In genomic region chr2:111946294-111947114, GRCh38 we compare ENCODE assay signal across 8 cellular contexts. TPM values are rescaled to one million over a fixed set of nuclear protein-coding genes. Genes with fewer than 3 reads are reported as not detected.
DNase-seq lines count a peak whose midpoint lies in the region; ATAC-seq and TF ChIP-seq lines count a peak whose summit lies in the region.

No MANE protein-coding gene starts in this region.

- no peaks in the 10 kb centered on the region for H3K36me3 ChIP-seq in ACC112 (ENCODE audit: insufficient read depth, low read length)

- H3K27ac Mint-ChIP-seq in MCF 10A (ENCODE audit: low read depth, unreplicated experiment) (no peak overlapping the region), natural killer cell (no peak overlapping the region)
- no peak overlapping the region for H3K27ac Mint-ChIP-seq in activated CD4-positive, alpha-beta memory T cell treated with anti-CD3 and anti-CD28 coated beads, Interleukin-2, amount 10 ng/mL, durations not matched to agents 7 days and 5 days

- H3K4me1 Mint-ChIP-seq in MCF 10A (ENCODE audit: insufficient read depth, unreplicated experiment) (peaks cover 6% of the 10 kb centered on the region), natural killer cell (no peaks in the 10 kb centered on the region)
- H3K4me1 Mint-ChIP-seq in activated CD4-positive, alpha-beta memory T cell treated with anti-CD3 and anti-CD28 coated beads, Interleukin-2, amount 10 ng/mL, durations not matched to agents 7 days and 5 days = no peaks in the 10 kb centered on the region

- ATAC-seq in left colon = peak; percentile 96
- ATAC-seq in natural killer cell = no peak

- peaks cover 57% of the 10 kb centered on the region for H3K27me3 Mint-ChIP-seq in MCF 10A (ENCODE audit: insufficient read depth, unreplicated experiment)
- H3K27me3 Mint-ChIP-seq in natural killer cell (ENCODE audit: low read depth in 2 of 2) = peaks cover 9 to 13% of the 10 kb centered on the region in 2 donors
- peaks cover 13% of the 10 kb centered on the region for H3K27me3 Mint-ChIP-seq in activated CD4-positive, alpha-beta memory T cell treated with anti-CD3 and anti-CD28 coated beads, Interleukin-2, amount 10 ng/mL, durations not matched to agents 7 days and 5 days

- H3K4me3 Mint-ChIP-seq in MCF 10A (ENCODE audit: unreplicated experiment) = no peak overlapping the region
- no peak overlapping the region for H3K4me3 Mint-ChIP-seq in natural killer cell
- no peak overlapping the region for H3K4me3 Mint-ChIP-seq in activated CD4-positive, alpha-beta memory T cell treated with anti-CD3 and anti-CD28 coated beads, Interleukin-2, amount 10 ng/mL, durations not matched to agents 7 days and 5 days

- no peak overlapping the region for H2AFZ ChIP-seq in ACC112 (ENCODE audit: low read length, unreplicated experiment)

- no peaks in the 10 kb centered on the region for H3K9me3 Mint-ChIP-seq in MCF 10A (ENCODE audit: unreplicated experiment)
- H3K9me3 Mint-ChIP-seq in natural killer cell = no peaks in the 10 kb centered on the region
- H3K9me3 Mint-ChIP-seq in activated CD4-positive, alpha-beta memory T cell treated with anti-CD3 and anti-CD28 coated beads, Interleukin-2, amount 10 ng/mL, durations not matched to agents 7 days and 5 days = no peaks in the 10 kb centered on the region

- peaks cover 36% of the 10 kb centered on the region for H3K27me3 ChIP-seq in ACC112 (ENCODE audit: insufficient read depth, low read length)

- H3K36me3 Mint-ChIP-seq in MCF 10A (ENCODE audit: insufficient read depth, unreplicated experiment) (no peaks in the 10 kb centered on the region), natural killer cell (no peaks in the 10 kb centered on the region)
- H3K36me3 Mint-ChIP-seq in activated CD4-positive, alpha-beta memory T cell treated with anti-CD3 and anti-CD28 coated beads, Interleukin-2, amount 10 ng/mL, durations not matched to agents 7 days and 5 days (ENCODE audit: low read depth) = no peaks in the 10 kb centered on the region

- H3K27ac ChIP-seq in ACC112 (ENCODE audit: low read depth, low read length) = peak overlapping the region; percentile 53; the same call in 1 of the 2 replicates

- POLR2A ChIA-PET in MCF 10A (lab: Yijun Ruan, JAX) = interaction anchor here (0.6 to 2.4 kb wide), 10 partner anchors 12 to 1337 kb away, joined by 3 to 6 read pairs (median 4); partner anchors contain the start of genes ANAPC1 and TMEM87B
- POLR2A ChIA-PET in activated CD4-positive, alpha-beta memory T cell treated with anti-CD3 and anti-CD28 coated beads, Interleukin-2, amount 10 ng/mL, durations not matched to agents 7 days and 5 days (lab: Charles Lee) = no interaction called here

- intact Hi-C loops in MCF 10A (cut with micrococcal nuclease) (no loop called here), left colon (cut with DNase I, micrococcal nuclease) (no loop called here), natural killer cell (cut with micrococcal nuclease) (no loop called here)

- TF ChIP-seq CTCF in MCF 10A (IDR thresholded peaks at IDR 0.05; ENCODE audit: unreplicated experiment) (no peak), natural killer cell (IDR thresholded peaks at IDR 0.05) (no peak)

- no peak overlapping the region for H3K4me3 ChIP-seq in ACC112 (ENCODE audit: low read depth, low read length)

- DNase-seq in M059J (ENCODE audit: low read depth) (peak; percentile 89), MCF 10A (ENCODE audit: unreplicated experiment) (peak; percentile 96), left colon (peak; percentile 22 to 66), ureter (ENCODE audit: low spot score) (peak; percentile 73), natural killer cell (no peak), Kasumi-1 (lab: John Stamatoyannopoulos, UW) (no peak)
- DNase-seq in activated CD4-positive, alpha-beta memory T cell treated with anti-CD3 and anti-CD28 coated beads, Interleukin-2, amount 10 ng/mL, durations not matched to agents 7 days and 5 days = no peak

- H3K79me2 ChIP-seq in ACC112 (ENCODE audit: control insufficient read depth, insufficient read depth, low read length, unreplicated experiment) = no peaks in the 10 kb centered on the region

- no TSS peak for BruUV-seq in MCF 10A (replicated peaks; lab: Mats Ljungman, UMichigan)

- CTCF ChIA-PET in MCF 10A (lab: Yijun Ruan, JAX) = interaction anchor here (0.5 to 1.6 kb wide), 4 partner anchors 45 to 114 kb away, joined by 3 to 4 read pairs (median 3); no protein-coding TSS in a partner anchor
- CTCF ChIA-PET in activated CD4-positive, alpha-beta memory T cell treated with anti-CD3 and anti-CD28 coated beads, Interleukin-2, amount 10 ng/mL, durations not matched to agents 7 days and 5 days (lab: Charles Lee) = interaction anchor here (1.2 kb wide), 1 partner anchor 59 kb away, joined by 3 read pairs; no protein-coding TSS in a partner anchor

- H3K4me1 ChIP-seq in ACC112 (ENCODE audit: control insufficient read depth, insufficient read depth, low read length, unreplicated experiment) = peaks cover 9% of the 10 kb centered on the region

RNA-seq across cellular contexts. Expression of gene MERTK, which starts 48.1 kb away (rescaled TPM):
- total RNA-seq in M059J (2014; rRNA removed; shearing (Covaris generic)) = 0.25 TPM in 1 of 2 replicates, not detected in the other
- total RNA-seq in MCF 10A (2022) = 0.19 and 0.49 TPM in 2 replicates
- 1 to 10 TPM; 9.0 to 9.2 TPM for total RNA-seq in left colon
- 33.5 TPM for total RNA-seq in ureter
- 1 to 10 TPM in 1 of 3 donors, under 1 TPM in 2; 0.38 to 1.2 (median 0.45) TPM for total RNA-seq in natural killer cell
- under 1 TPM; 0.20 to 0.35 TPM for total RNA-seq in activated CD4-positive, alpha-beta memory T cell treated with anti-CD3 and anti-CD28 coated beads, Interleukin-2, amount 10 ng/mL, durations not matched to agents 7 days and 5 days

Comparison
In these comparisons a context has a peak if more than half of its experiments do, and no peak if none do; other contexts are left out.
1. DNase-seq: peak in M059J (single experiment), MCF 10A (single experiment), left colon (2 of 2) and ureter (single experiment); none in natural killer cell (single experiment), activated CD4-positive, alpha-beta memory T cell treated with anti-CD3 and anti-CD28 coated beads, Interleukin-2, amount 10 ng/mL, durations not matched to agents 7 days and 5 days (single experiment) and Kasumi-1 (0 of 2).